8 cellular contexts compared by ENCODE assay signal in the genomic region with DNA sequence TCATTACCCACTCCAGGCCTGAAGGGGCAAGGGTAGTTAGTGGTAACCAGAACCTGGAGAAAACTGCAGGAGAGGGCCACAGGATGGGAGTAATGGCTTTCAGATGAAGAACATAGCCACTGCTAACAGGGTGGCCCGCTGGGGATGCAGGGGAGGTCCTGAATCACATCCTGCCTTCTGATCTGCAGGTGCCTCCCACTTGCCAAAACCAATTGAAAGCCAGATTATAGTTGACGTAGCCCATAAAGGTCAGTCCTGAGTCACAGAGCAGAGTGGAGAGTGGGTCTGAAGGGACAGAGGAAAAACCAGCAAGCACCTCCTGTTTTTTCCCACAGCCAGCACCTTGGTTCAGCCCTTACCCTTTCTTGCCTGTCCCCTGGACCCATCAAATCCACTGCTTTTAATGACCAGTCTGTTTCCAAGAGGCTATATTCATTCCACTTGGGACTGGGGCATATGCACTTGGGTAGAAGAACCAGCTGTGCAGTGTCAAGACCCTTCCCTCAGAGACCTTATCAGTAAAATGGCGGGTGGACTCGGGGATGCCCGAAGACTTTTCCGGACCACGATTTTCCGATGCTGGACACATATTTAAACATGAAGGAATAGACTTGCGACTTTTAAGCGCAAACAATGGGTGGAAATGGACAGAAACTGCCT. TPM values are rescaled to one million over a fixed set of nuclear protein-coding genes. Genes with fewer than 3 reads are reported as not detected.
DNase-seq lines count a peak whose midpoint lies in the region; ATAC-seq and TF ChIP-seq lines count a peak whose summit lies in the region.

No MANE protein-coding gene starts in this region.

- H3K9me3 ChIP-seq in BE2C (no peaks in the 10 kb centered on the region; the same call in 1 of the 2 replicates), NT2/D1 (ENCODE audit: insufficient read depth, low read length) (no peaks in the 10 kb centered on the region), left ventricle myocardium inferior (replicated peaks) (peaks cover 6% of the 10 kb centered on the region)

- H2AFZ ChIP-seq in GM23338: peak overlapping the region; percentile 99

- H3K9ac ChIP-seq in NT2/D1 (ENCODE audit: insufficient read length, low read depth): peak overlapping the region; percentile 76

- peaks cover 16% of the 10 kb centered on the region; the same call in 1 of the 2 replicates for H4K20me1 ChIP-seq in GM23338 (replicated peaks; ENCODE audit: insufficient read depth)

- intact Hi-C loops in left ventricle myocardium inferior (cut with micrococcal nuclease): loop anchor here (5.0 kb wide), 1 partner anchor 194 kb away; no protein-coding TSS in a partner anchor

- H3K79me2 ChIP-seq in GM23338 (replicated peaks; ENCODE audit: insufficient read depth): peaks cover 23% of the 10 kb centered on the region

- H3K4me3 ChIP-seq in BE2C (ENCODE audit: low read depth, low read length): peak overlapping the region; percentile 77
- H3K4me3 ChIP-seq in GM23338: peak overlapping the region; percentile 90
- peak overlapping the region; percentile 62 for H3K4me3 ChIP-seq in NT2/D1 (ENCODE audit: insufficient read length, low read depth)
- peak overlapping the region; percentile 83 for H3K4me3 ChIP-seq in left ventricle myocardium inferior

- POLR2A ChIA-PET in activated naive CD8-positive, alpha-beta T cell treated with anti-CD3 and anti-CD28 coated beads, Interleukin-2, amount 10 ng/mL, durations not matched to agents 7 days and 5 days (lab: Charles Lee): no interaction called here

- peaks cover 10% of the 10 kb centered on the region for H3K9me3 Mint-ChIP-seq in GM23338
- peaks cover 3% of the 10 kb centered on the region for H3K9me3 Mint-ChIP-seq in activated naive CD8-positive, alpha-beta T cell treated with anti-CD3 and anti-CD28 coated beads, Interleukin-2, amount 10 ng/mL, durations not matched to agents 7 days and 5 days
- no peaks in the 10 kb centered on the region for H3K9me3 Mint-ChIP-seq in progenitor cell of endocrine pancreas (ENCODE audit: low read depth)

- peak; percentile 81 for DNase-seq in BE2C
- peak; percentile 66 for DNase-seq in GM23338 (ENCODE audit: low spot score)
- no peak for DNase-seq in NT2/D1 (ENCODE audit: low read depth, low spot score)
- peak; percentile 29 for DNase-seq in activated naive CD8-positive, alpha-beta T cell treated with anti-CD3 and anti-CD28 coated beads, Interleukin-2, amount 10 ng/mL, durations not matched to agents 7 days and 5 days
- DNase-seq in left ventricle myocardium inferior: peak; percentile 38
- no peak for DNase-seq in progenitor cell of endocrine pancreas (ENCODE audit: low spot score, unreplicated experiment)
- DNase-seq in RPMI8226: no peak

- H3K27ac ChIP-seq in GM23338 (ENCODE audit: low read depth) (no peak overlapping the region), left ventricle myocardium inferior (replicated peaks) (peak overlapping the region; percentile 90)

- no peaks in the 10 kb centered on the region for H3K9me2 ChIP-seq in GM23338 (ENCODE audit: insufficient read depth)

- H3K27me3 Mint-ChIP-seq in GM23338 (ENCODE audit: insufficient read depth, low read depth, poor library complexity) (peaks cover 29% of the 10 kb centered on the region), progenitor cell of endocrine pancreas (peaks cover 43% of the 10 kb centered on the region)
- peaks cover 35% of the 10 kb centered on the region for H3K27me3 Mint-ChIP-seq in activated naive CD8-positive, alpha-beta T cell treated with anti-CD3 and anti-CD28 coated beads, Interleukin-2, amount 10 ng/mL, durations not matched to agents 7 days and 5 days

- H3K36me3 ChIP-seq in BE2C (0 out of 2 replicates have a peak, but pooled peaks cover 4% of the 10 kb centered on the region), GM23338 (ENCODE audit: insufficient read depth) (no peaks in the 10 kb centered on the region), NT2/D1 (ENCODE audit: insufficient read depth, insufficient read length, low read length) (no peaks in the 10 kb centered on the region), left ventricle myocardium inferior (no peaks in the 10 kb centered on the region)

- TF ChIP-seq CTCF in BE2C (IDR thresholded peaks at IDR 0.05; ENCODE audit: low read depth, low read length) (peak; percentile 37), GM23338 (conservative IDR thresholded peaks at IDR 0.05; ENCODE audit: low read depth in 2 of 2) (peak; percentile 20 to 49; a peak in 2 of 4 replicates), left ventricle myocardium inferior (IDR thresholded peaks at IDR 0.05; ENCODE audit: borderline replicate concordance) (peak; percentile 31), progenitor cell of endocrine pancreas (IDR thresholded peaks at IDR 0.05; ENCODE audit: unreplicated experiment) (no peak)

- H3K4me1 Mint-ChIP-seq in GM23338 (peaks cover 18% of the 10 kb centered on the region), progenitor cell of endocrine pancreas (ENCODE audit: low read depth) (peaks cover 9% of the 10 kb centered on the region)
- peaks cover 19% of the 10 kb centered on the region for H3K4me1 Mint-ChIP-seq in activated naive CD8-positive, alpha-beta T cell treated with anti-CD3 and anti-CD28 coated beads, Interleukin-2, amount 10 ng/mL, durations not matched to agents 7 days and 5 days

- H3K27ac Mint-ChIP-seq in GM23338 (no peak overlapping the region), progenitor cell of endocrine pancreas (peak overlapping the region; percentile 83)
- no peak overlapping the region for H3K27ac Mint-ChIP-seq in activated naive CD8-positive, alpha-beta T cell treated with anti-CD3 and anti-CD28 coated beads, Interleukin-2, amount 10 ng/mL, durations not matched to agents 7 days and 5 days

- peak; percentile 30 for ATAC-seq in GM23338
- peak; percentile 66 for ATAC-seq in activated naive CD8-positive, alpha-beta T cell treated with anti-CD3 and anti-CD28 coated beads, Interleukin-2, amount 10 ng/mL, durations not matched to agents 7 days and 5 days (ENCODE audit: low read depth)
- ATAC-seq in GM21576 (IDR thresholded peaks at IDR 0.05; ENCODE audit: unreplicated experiment): no peak

- H3F3A ChIP-seq in GM23338 (replicated peaks; ENCODE audit: low read depth): 0 out of 2 replicates have a peak, but pooled peaks cover 4% of the 10 kb centered on the region

- H3K36me3 Mint-ChIP-seq in GM23338 (ENCODE audit: low read depth) (peaks cover 10% of the 10 kb centered on the region), progenitor cell of endocrine pancreas (ENCODE audit: insufficient read depth) (no peaks in the 10 kb centered on the region)
- H3K36me3 Mint-ChIP-seq in activated naive CD8-positive, alpha-beta T cell treated with anti-CD3 and anti-CD28 coated beads, Interleukin-2, amount 10 ng/mL, durations not matched to agents 7 days and 5 days: no peaks in the 10 kb centered on the region

- H3K4me1 ChIP-seq in BE2C: peaks cover 4% of the 10 kb centered on the region; the same call in 1 of the 2 replicates
- peaks cover 7% of the 10 kb centered on the region for H3K4me1 ChIP-seq in GM23338 (ENCODE audit: insufficient read depth)
- H3K4me1 ChIP-seq in NT2/D1 (ENCODE audit: insufficient read depth, insufficient read length): no peaks in the 10 kb centered on the region
- peaks cover 29% of the 10 kb centered on the region for H3K4me1 ChIP-seq in left ventricle myocardium inferior

- H3K4me3 Mint-ChIP-seq in GM23338: peak overlapping the region; percentile 89
- H3K4me3 Mint-ChIP-seq in activated naive CD8-positive, alpha-beta T cell treated with anti-CD3 and anti-CD28 coated beads, Interleukin-2, amount 10 ng/mL, durations not matched to agents 7 days and 5 days: peak overlapping the region; percentile 82
- peak overlapping the region; percentile 77 for H3K4me3 Mint-ChIP-seq in progenitor cell of endocrine pancreas (ENCODE audit: low read depth)

- H3K27me3 ChIP-seq in BE2C (no peaks in the 10 kb centered on the region), GM23338 (ENCODE audit: insufficient read depth) (peaks cover 26% of the 10 kb centered on the region), NT2/D1 (ENCODE audit: insufficient read depth, insufficient read length) (peaks cover 38% of the 10 kb centered on the region), left ventricle myocardium inferior (ENCODE audit: low read depth) (peaks cover 26% of the 10 kb centered on the region)

- H3K4me2 ChIP-seq in GM23338: peak overlapping the region; percentile 86

TF ChIP-seq in GM23338, 12 proteins besides CTCF, POLR2A, EP300 and RAD21 (continues in another document):
- no peak for TF ChIP-seq EZH2phosphoT487 (IDR thresholded peaks at IDR 0.05; ENCODE audit: unreplicated experiment)

RNA-seq across cellular contexts. Expression of a gene that starts 0.6 kb away (rescaled TPM):
- polyA plus RNA-seq in BE2C (2012; ENCODE audit: insufficient read depth, insufficient read length, low read depth): 28.8 TPM
- 3.3 and 8.8 TPM in 2 replicates for total RNA-seq in GM23338 (2014; rRNA removed; shearing (Covaris generic))
- 6.0 and 6.8 TPM in 2 replicates for polyA plus RNA-seq in GM23338 (2016; fragmentation: Nextera tagmentation; extraction: Ambion mirVana)
- under 1 TPM; 0.19 to 0.28 TPM for total RNA-seq in activated naive CD8-positive, alpha-beta T cell treated with anti-CD3 and anti-CD28 coated beads, Interleukin-2, amount 10 ng/mL, durations not matched to agents 7 days and 5 days
- total RNA-seq in left ventricle myocardium inferior (2.6 TPM), progenitor cell of endocrine pancreas (2.3 and 2.4 TPM in 2 replicates)

RNA-seq across cellular contexts. Expression of a gene that starts 43.7 kb away (rescaled TPM):
- 41.6 TPM for polyA plus RNA-seq in BE2C (2012; ENCODE audit: insufficient read depth, insufficient read length, low read depth)
- total RNA-seq in GM23338 (2014; rRNA removed; shearing (Covaris generic)): 27.1 and 28.4 TPM in 2 replicates
- polyA plus RNA-seq in GM23338 (2016; fragmentation: Nextera tagmentation; extraction: Ambion mirVana): 18.6 and 28.7 TPM in 2 replicates
- total RNA-seq in activated naive CD8-positive, alpha-beta T cell treated with anti-CD3 and anti-CD28 coated beads, Interleukin-2, amount 10 ng/mL, durations not matched to agents 7 days and 5 days: 10 to 100 TPM; 37.2 to 42.2 TPM
- total RNA-seq in left ventricle myocardium inferior: 23.6 TPM
- total RNA-seq in progenitor cell of endocrine pancreas: 23.8 and 26.2 TPM in 2 replicates

Comparison
In these comparisons a context has a peak if more than half of its experiments do, and no peak if none do; other contexts are left out.
1. DNase-seq: peak in BE2C (single experiment), GM23338 (single experiment), activated naive CD8-positive, alpha-beta T cell treated with anti-CD3 and anti-CD28 coated beads, Interleukin-2, amount 10 ng/mL, durations not matched to agents 7 days and 5 days (single experiment) and left ventricle myocardium inferior (single experiment); none in NT2/D1 (single experiment), progenitor cell of endocrine pancreas (single experiment) and RPMI8226 (single experiment).
2. Peak in every context shown above with its lines, with median percentiles within 50 percentile points of each other: H3K4me3 ChIP-seq and H3K4me3 Mint-ChIP-seq.